18 cellular contexts compared by ENCODE assay signal in the genomic region with DNA sequence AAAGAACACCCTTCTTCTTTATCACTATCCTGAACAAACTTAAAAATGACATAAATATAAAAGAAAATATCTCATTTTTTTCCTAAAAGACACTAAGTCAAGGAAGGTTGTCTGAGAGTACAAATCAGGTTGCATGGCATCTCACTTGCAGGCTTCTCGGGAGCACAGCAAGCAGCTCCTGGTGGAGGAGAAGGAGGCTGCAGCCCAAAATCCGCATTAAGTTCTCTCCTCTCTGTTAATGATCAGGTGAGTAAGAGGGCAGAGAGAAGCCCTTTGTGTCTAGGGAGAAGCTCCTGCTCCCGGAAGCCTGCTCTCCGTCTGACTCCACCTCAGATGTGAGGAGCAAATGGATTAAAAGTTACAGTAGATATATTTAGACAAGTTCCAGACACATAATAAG. TPM values are rescaled to one million over a fixed set of nuclear protein-coding genes. Genes with fewer than 3 reads are reported as not detected.
"Had no signal": no experiment of that assay in that cellular context is flagged by ENCODE, and none has a peak within 500 bp of the region (broad histone marks: within the 10 kb centered on the region; RNA-seq: fewer than 3 reads in every experiment).

No MANE protein-coding gene starts in this region.

- H3K36me3 ChIP-seq: adrenal gland, esophagus muscularis mucosa, gastroesophageal sphincter, heart left ventricle, tibial artery, uterus had no signal

- H3K27me3 ChIP-seq: adrenal gland, esophagus muscularis mucosa, heart left ventricle, tibial artery, uterus had no signal

- ATAC-seq: activated naive CD4-positive, alpha-beta T cell treated with anti-CD3 and anti-CD28 coated beads, Interleukin-2, amount 50 U/mL, for 72 hours; gastroesophageal sphincter; heart left ventricle; natural killer cell treated with Interleukin-12 subunit alpha and Interleukin-12 subunit beta and Interleukin-15 and Interleukin-18, amount 100 ng/mL, for 72 hours had no signal

- H3K4me3 ChIP-seq: adrenal gland, esophagus muscularis mucosa, gastroesophageal sphincter, heart left ventricle, lung, tibial artery, uterus had no signal

- DNase-seq: activated CD4-positive, alpha-beta T cell treated with anti-CD3 and anti-CD28 coated beads for 1 hour; activated gamma-delta T cell; adrenal gland; effector CD4-positive, alpha-beta T cell; heart left ventricle; occipital lobe; posterior cingulate gyrus; retina; stimulated activated CD4-positive, alpha-beta T cell treated with anti-CD3 and anti-CD28 coated beads, Interleukin-12 subunit alpha, Interleukin-12 subunit beta, amount 100 ng/mL, for 4 hours; stimulated activated CD4-positive, alpha-beta T cell treated with anti-CD3 and anti-CD28 coated beads, Interleukin-1b, Interleukin-23, amount 100 ng/mL, for 48 hours; stimulated activated naive CD4-positive, alpha-beta T cell treated with Interleukin-2 at 50 U/mL for 16 hours; tibial artery; uterus had no signal

RNA-seq across cellular contexts. Expression of a gene that starts 35.0 kb away (rescaled TPM):
- total RNA-seq: activated naive CD4-positive, alpha-beta T cell treated with anti-CD3 and anti-CD28 coated beads, Interleukin-2, amount 50 U/mL, for 72 hours; natural killer cell treated with Interleukin-12 subunit alpha and Interleukin-12 subunit beta and Interleukin-15 and Interleukin-18, amount 100 ng/mL, for 72 hours had no signal
